In the genomic region with DNA sequence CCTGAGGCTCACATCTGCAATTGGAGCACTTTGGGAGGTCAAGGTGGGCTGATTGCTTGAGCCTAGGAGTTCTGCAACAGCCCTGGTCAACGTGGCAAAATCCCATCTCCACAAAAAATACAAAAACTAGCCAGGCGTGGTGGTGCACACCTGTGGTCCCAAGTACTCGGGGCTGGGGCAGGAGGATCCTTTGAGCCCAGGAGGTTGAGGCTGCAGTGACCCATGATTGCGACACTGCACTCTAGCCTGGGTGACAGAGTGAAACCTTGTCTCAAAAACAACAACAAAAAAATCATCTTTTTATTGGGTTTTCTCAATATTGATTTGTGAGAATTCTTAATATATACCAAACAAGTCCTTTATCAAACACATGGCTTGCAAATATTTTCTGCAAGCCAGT, we compare ENCODE assay signal across 21 cellular contexts.
DNase-seq lines count a peak whose midpoint lies in the region; ATAC-seq, FAIRE-seq and TF ChIP-seq lines count a peak whose summit lies in the region.
"Had no signal": no experiment of that assay in that cellular context is flagged by ENCODE, and none has a peak within 500 bp of the region (broad histone marks: within the 10 kb centered on the region; RNA-seq: fewer than 3 reads in every experiment).

No MANE protein-coding gene starts in this region.

- H4K20me1 ChIP-seq in HepG2 (ENCODE audit: insufficient read depth, low read length): peaks cover 12% of the 10 kb centered on the region
- no peaks in the 10 kb centered on the region for H4K20me1 ChIP-seq in OCI-LY1 (ENCODE audit: insufficient read depth, low read length)
- H4K20me1 ChIP-seq in PC-9 (ENCODE audit: insufficient read depth): peaks cover 3% of the 10 kb centered on the region; the same call in 1 of the 2 replicates

- BruUV-seq in HepG2 (replicated peaks; lab: Mats Ljungman, UMichigan) (no TSS peak), PC-9 (replicated peaks; lab: Mats Ljungman, UMichigan) (no TSS peak)

- H3F3A ChIP-seq in OCI-LY1 (ENCODE audit: insufficient read depth, low read length) (no peaks in the 10 kb centered on the region), PC-9 (ENCODE audit: insufficient read depth, low read depth) (no peaks in the 10 kb centered on the region; the same call in 1 of the 2 replicates)

- H3K4me1 ChIP-seq in HepG2 (ENCODE audit: insufficient read depth, low read length) (no peaks in the 10 kb centered on the region), right lobe of liver (no peaks in the 10 kb centered on the region), OCI-LY1 (ENCODE audit: insufficient read depth, low read length, severe bottlenecking) (peaks cover 15% of the 10 kb centered on the region), PC-9 (replicated peaks; ENCODE audit: insufficient read depth) (no peaks in the 10 kb centered on the region)
- H3K4me1 ChIP-seq: parathyroid adenoma had no signal

- H3K4me2 ChIP-seq in HepG2 (ENCODE audit: low read depth, low read length): no peak overlapping the region
- peak overlapping the region; percentile 7; the same call in 1 of the 2 replicates for H3K4me2 ChIP-seq in OCI-LY1 (ENCODE audit: low read length)
- H3K4me2 ChIP-seq in PC-9: no peak overlapping the region

- POLR2A ChIA-PET in HepG2 (lab: Yijun Ruan, JAX) (no interaction called here), PC-9 (lab: Charles Lee; ENCODE audit: unreplicated experiment) (no interaction called here)

- DNase-seq in HepG2 (ENCODE audit: low spot score) (no peak), right lobe of liver (no peak), left colon (no peak), PC-9 (no peak), left ventricle myocardium superior (no peak)
- DNase-seq in stimulated activated CD4-positive, alpha-beta T cell treated with anti-CD3 and anti-CD28 coated beads, Interleukin-15, amount 100 ng/mL, for 24 hours: no peak
- DNase-seq: activated CD4-positive, alpha-beta T cell treated with anti-CD3 and anti-CD28 coated beads, Interleukin-2, amount 50 U/mL, for 48 hours; activated T-cell treated with anti-CD3 and anti-CD28 coated beads, Interleukin-2, amount 50 U/mL, for 48 hours; CD4-positive, alpha-beta T cell; cerebellar nuclear complex; EL; hippocampal formation; left lung; NCI-H1694; OCI-M1; small intestine; tibial artery had no signal

- no peak for TF ChIP-seq RAD21 in HepG2 (CRISPR knock-in tag; IDR thresholded peaks at IDR 0.05)

- H3K27ac ChIP-seq in HepG2 (ENCODE audit: extremely low read length, insufficient read depth, low read length): no peak overlapping the region
- H3K27ac ChIP-seq in right lobe of liver: no peak overlapping the region
- H3K27ac ChIP-seq in OCI-LY1 (ENCODE audit: low read depth, low read length, poor library complexity, severe bottlenecking): peak overlapping the region; percentile 20
- no peak overlapping the region for H3K27ac ChIP-seq in PC-9
- H3K27ac ChIP-seq: left lung, parathyroid adenoma, tibial artery had no signal

- no peak for TF ChIP-seq EP300 in HepG2 (IDR thresholded peaks at IDR 0.05; ENCODE audit: low read depth in 2 of 2, low read length in 2 of 2)
- TF ChIP-seq EP300 in HepG2 (CRISPR knock-in tag; IDR thresholded peaks at IDR 0.05; ENCODE audit: borderline replicate concordance): no peak

- ATAC-seq in HepG2: no peak
- no peak for ATAC-seq in right lobe of liver
- ATAC-seq in HG02678 (IDR thresholded peaks at IDR 0.05; ENCODE audit: unreplicated experiment): peak; percentile 9
- ATAC-seq in left colon: no peak
- no peak for ATAC-seq in left ventricle myocardium superior
- ATAC-seq: left lung had no signal

- H3K36me3 ChIP-seq in HepG2 (replicated peaks in 1 of 2; ENCODE audit: control insufficient read depth in 1 of 2, insufficient read depth in 2 of 2, low read length in 2 of 2) (peaks cover 3 to 24% of the 10 kb centered on the region in 2 experiments; a peak in 4 of 5 replicates), right lobe of liver (no peaks in the 10 kb centered on the region), OCI-LY1 (ENCODE audit: insufficient read depth, low read length) (peaks cover 33% of the 10 kb centered on the region), PC-9 (ENCODE audit: low read depth) (0 out of 2 replicates have a peak, but pooled peaks cover 3% of the 10 kb centered on the region)
- H3K36me3 ChIP-seq: tibial artery had no signal

- H3K9me2 ChIP-seq in OCI-LY1 (ENCODE audit: low read depth, low read length) (no peaks in the 10 kb centered on the region), PC-9 (ENCODE audit: insufficient read depth) (no peaks in the 10 kb centered on the region)

- H3K79me2 ChIP-seq in HepG2 (ENCODE audit: insufficient read depth, low read length) (peaks cover 91% of the 10 kb centered on the region), OCI-LY1 (ENCODE audit: insufficient read depth, low read length) (peaks cover 73% of the 10 kb centered on the region), PC-9 (ENCODE audit: low read depth) (peaks cover 65% of the 10 kb centered on the region)

- CTCF ChIA-PET in HepG2 (lab: Yijun Ruan, JAX; ENCODE audit: low intra/inter-chr PET ratio, low total read pairs): no interaction called here
- CTCF ChIA-PET in PC-9 (lab: Charles Lee): no interaction called here

- H3K27me3 ChIP-seq in HepG2 (ENCODE audit: control insufficient read depth in 1 of 2, insufficient read depth in 2 of 2, low read length in 2 of 2) (no peaks in the 10 kb centered on the region), right lobe of liver (no peaks in the 10 kb centered on the region), OCI-LY1 (ENCODE audit: insufficient read depth, low read length) (no peaks in the 10 kb centered on the region), PC-9 (ENCODE audit: insufficient read depth, low read depth) (no peaks in the 10 kb centered on the region)
- H3K27me3 ChIP-seq: left lung, tibial artery had no signal

- H3K9me3 ChIP-seq in HepG2 (ENCODE audit: low read length) (no peaks in the 10 kb centered on the region), right lobe of liver (no peaks in the 10 kb centered on the region), OCI-LY1 (ENCODE audit: low read length) (no peaks in the 10 kb centered on the region), PC-9 (ENCODE audit: insufficient read depth, low read depth) (no peaks in the 10 kb centered on the region)
- H3K9me3 ChIP-seq: left lung, tibial artery had no signal

- H3K4me3 ChIP-seq in HepG2 (replicated peaks in 1 of 3; ENCODE audit: insufficient read depth in 1 of 3, low read depth in 2 of 3, low read length in 3 of 3) (no peak overlapping the region), right lobe of liver (no peak overlapping the region), OCI-LY1 (ENCODE audit: low read depth, low read length, poor library complexity, severe bottlenecking) (no peak overlapping the region), PC-9 (no peak overlapping the region)
- H3K4me3 ChIP-seq: left lung, tibial artery had no signal

- WGBS in HepG2 (ENCODE audit: low lambda C conversion rate): 93% methylated on average over 4 of the region's 4 CpGs
- 83% methylated on average over 2 of the region's 4 CpGs for WGBS in right lobe of liver (ENCODE audit: insufficient coverage, low coverage, low lambda C conversion rate, missing lambda C conversion rate)

- no peak for TF ChIP-seq CTCF in HepG2 (CRISPR knock-in tag; IDR thresholded peaks at IDR 0.05)
- TF ChIP-seq CTCF in right lobe of liver (IDR thresholded peaks at IDR 0.05): no peak
- TF ChIP-seq CTCF in OCI-LY1 (IDR thresholded peaks at IDR 0.05; ENCODE audit: low read length): no peak
- no peak for TF ChIP-seq CTCF in PC-9 (conservative IDR thresholded peaks at IDR 0.05)

- in situ Hi-C loops in HepG2 (cut with HindIII; ENCODE audit: extremely low pct_ligation_motif_present, low pct_unique_long_range_greater_than_20kb): no loop called here

- H2AFZ ChIP-seq in HepG2 (ENCODE audit: low read length): no peak overlapping the region
- no peak overlapping the region for H2AFZ ChIP-seq in OCI-LY1 (ENCODE audit: low read length)
- H2AFZ ChIP-seq in PC-9: no peak overlapping the region
- H2AFZ ChIP-seq: parathyroid adenoma had no signal

- FAIRE-seq in HepG2 (lab: Jason Lieb, UNC): no peak
- FAIRE-seq: H54 had no signal

- H3K9ac ChIP-seq in HepG2 (ENCODE audit: insufficient read depth, low read depth, low read length) (no peak overlapping the region), OCI-LY1 (ENCODE audit: low read length) (no peak overlapping the region)
- H3K9ac ChIP-seq: parathyroid adenoma had no signal

- intact Hi-C loops in HepG2 (cut with micrococcal nuclease; ENCODE audit: unreplicated experiment): no loop called here
- intact Hi-C loops in right lobe of liver (cut with DNase I): no loop called here
- intact Hi-C loops in left colon (cut with DNase I, micrococcal nuclease): no loop called here
- intact Hi-C loops in PC-9 (cut with micrococcal nuclease; ENCODE audit: unreplicated experiment): no loop called here
- intact Hi-C loops in left ventricle myocardium superior (cut with micrococcal nuclease): no loop called here

- TF ChIP-seq POLR2A in HepG2 (IDR thresholded peaks at IDR 0.05; ENCODE audit: insufficient read depth in 1 of 2, low read depth in 2 of 2, low read length in 2 of 2) (no peak), right lobe of liver (IDR thresholded peaks at IDR 0.05) (no peak)

TF ChIP-seq in HepG2, 621 proteins besides CTCF, POLR2A, EP300 and RAD21 (continues in another document):
- TF ChIP-seq ARID2 (CRISPR knock-in tag; IDR thresholded peaks at IDR 0.05; ENCODE audit: borderline replicate concordance): no peak
- TF ChIP-seq, protein P1, sequence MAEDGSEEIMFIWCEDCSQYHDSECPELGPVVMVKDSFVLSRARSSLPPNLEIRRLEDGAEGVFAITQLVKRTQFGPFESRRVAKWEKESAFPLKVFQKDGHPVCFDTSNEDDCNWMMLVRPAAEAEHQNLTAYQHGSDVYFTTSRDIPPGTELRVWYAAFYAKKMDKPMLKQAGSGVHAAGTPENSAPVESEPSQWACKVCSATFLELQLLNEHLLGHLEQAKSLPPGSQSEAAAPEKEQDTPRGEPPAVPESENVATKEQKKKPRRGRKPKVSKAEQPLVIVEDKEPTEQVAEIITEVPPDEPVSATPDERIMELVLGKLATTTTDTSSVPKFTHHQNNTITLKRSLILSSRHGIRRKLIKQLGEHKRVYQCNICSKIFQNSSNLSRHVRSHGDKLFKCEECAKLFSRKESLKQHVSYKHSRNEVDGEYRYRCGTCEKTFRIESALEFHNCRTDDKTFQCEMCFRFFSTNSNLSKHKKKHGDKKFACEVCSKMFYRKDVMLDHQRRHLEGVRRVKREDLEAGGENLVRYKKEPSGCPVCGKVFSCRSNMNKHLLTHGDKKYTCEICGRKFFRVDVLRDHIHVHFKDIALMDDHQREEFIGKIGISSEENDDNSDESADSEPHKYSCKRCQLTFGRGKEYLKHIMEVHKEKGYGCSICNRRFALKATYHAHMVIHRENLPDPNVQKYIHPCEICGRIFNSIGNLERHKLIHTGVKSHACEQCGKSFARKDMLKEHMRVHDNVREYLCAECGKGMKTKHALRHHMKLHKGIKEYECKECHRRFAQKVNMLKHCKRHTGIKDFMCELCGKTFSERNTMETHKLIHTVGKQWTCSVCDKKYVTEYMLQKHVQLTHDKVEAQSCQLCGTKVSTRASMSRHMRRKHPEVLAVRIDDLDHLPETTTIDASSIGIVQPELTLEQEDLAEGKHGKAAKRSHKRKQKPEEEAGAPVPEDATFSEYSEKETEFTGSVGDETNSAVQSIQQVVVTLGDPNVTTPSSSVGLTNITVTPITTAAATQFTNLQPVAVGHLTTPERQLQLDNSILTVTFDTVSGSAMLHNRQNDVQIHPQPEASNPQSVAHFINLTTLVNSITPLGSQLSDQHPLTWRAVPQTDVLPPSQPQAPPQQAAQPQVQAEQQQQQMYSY (CRISPR knock-in tag; IDR thresholded peaks at IDR 0.05): no peak
